In genomic region chr16:70594569-70594968, GRCh38 we compare ENCODE assay signal across 20 cellular contexts. TPM values are rescaled to one million over a fixed set of nuclear protein-coding genes. Genes with fewer than 3 reads are reported as not detected.
DNase-seq lines count a peak whose midpoint lies in the region; ATAC-seq, FAIRE-seq and TF ChIP-seq lines count a peak whose summit lies in the region.
"Had no signal": no experiment of that assay in that cellular context is flagged by ENCODE, and none has a peak within 500 bp of the region (broad histone marks: within the 10 kb centered on the region; RNA-seq: fewer than 3 reads in every experiment).

No MANE protein-coding gene starts in this region.

- BruUV-seq in HepG2 (replicated peaks; lab: Mats Ljungman, UMichigan), result no TSS peak

- TF ChIP-seq CTCF in body of pancreas (IDR thresholded peaks at IDR 0.05), result no peak
- no peak for TF ChIP-seq CTCF in HepG2 (CRISPR knock-in tag; IDR thresholded peaks at IDR 0.05)
- TF ChIP-seq CTCF in tibial nerve (IDR thresholded peaks at IDR 0.05), result no peak

- peak overlapping the region in 2 of 4 donors; percentile 24 to 31 for H3K27ac ChIP-seq in body of pancreas
- no peak overlapping the region for H3K27ac ChIP-seq in HepG2 (ENCODE audit: extremely low read length, insufficient read depth, low read length)
- peak overlapping the region in 2 of 4 donors; percentile 76 to 88 for H3K27ac ChIP-seq in tibial nerve
- H3K27ac ChIP-seq: epithelial cell of prostate, hepatocyte had no signal

- POLR2A ChIA-PET in HepG2 (lab: Yijun Ruan, JAX), result no interaction called here

- in situ Hi-C loops in HepG2 (cut with HindIII; ENCODE audit: extremely low pct_ligation_motif_present, low pct_unique_long_range_greater_than_20kb), result no loop called here

- FAIRE-seq in HepG2 (lab: Jason Lieb, UNC) (no peak), GM12892 (lab: Jason Lieb, UNC) (no peak)

- H4K20me1 ChIP-seq in HepG2 (ENCODE audit: insufficient read depth, low read length), result no peaks in the 10 kb centered on the region

- H3K4me3 ChIP-seq in body of pancreas (no peak overlapping the region), HepG2 (replicated peaks in 1 of 3; ENCODE audit: insufficient read depth in 1 of 3, low read depth in 2 of 3, low read length in 3 of 3) (no peak overlapping the region), tibial nerve (no peak overlapping the region)
- H3K4me3 ChIP-seq: hepatocyte, upper lobe of left lung had no signal

- H3K36me3 ChIP-seq in body of pancreas (replicated peaks in 1 of 2; ENCODE audit: insufficient read depth in 1 of 2, low read depth in 2 of 2), result no peaks in the 10 kb centered on the region
- no peaks in the 10 kb centered on the region for H3K36me3 ChIP-seq in HepG2 (replicated peaks in 1 of 2; ENCODE audit: control insufficient read depth in 1 of 2, insufficient read depth in 2 of 2, low read length in 2 of 2)
- no peaks in the 10 kb centered on the region for H3K36me3 ChIP-seq in tibial nerve
- H3K36me3 ChIP-seq: upper lobe of left lung had no signal

- CTCF ChIA-PET in HepG2 (lab: Yijun Ruan, JAX; ENCODE audit: low intra/inter-chr PET ratio, low total read pairs), result no interaction called here

- intact Hi-C loops in body of pancreas (cut with DNase I) (no loop called here), HepG2 (cut with micrococcal nuclease; ENCODE audit: unreplicated experiment) (no loop called here)

- H3K9ac ChIP-seq in HepG2 (ENCODE audit: insufficient read depth, low read depth, low read length), result no peak overlapping the region

- H3K79me2 ChIP-seq in HepG2 (ENCODE audit: insufficient read depth, low read length), result no peaks in the 10 kb centered on the region
- H3K79me2 ChIP-seq: hepatocyte had no signal

- no peak overlapping the region for H2AFZ ChIP-seq in HepG2 (ENCODE audit: low read length)
- H2AFZ ChIP-seq: hepatocyte had no signal

- TF ChIP-seq RAD21 in HepG2 (CRISPR knock-in tag; IDR thresholded peaks at IDR 0.05), result no peak

- no peaks in the 10 kb centered on the region for H3K9me3 ChIP-seq in body of pancreas
- H3K9me3 ChIP-seq in HepG2 (ENCODE audit: low read length), result no peaks in the 10 kb centered on the region
- no peaks in the 10 kb centered on the region for H3K9me3 ChIP-seq in tibial nerve
- H3K9me3 ChIP-seq: upper lobe of left lung had no signal

- H3K27me3 ChIP-seq in body of pancreas (no peaks in the 10 kb centered on the region), HepG2 (ENCODE audit: control insufficient read depth in 1 of 2, insufficient read depth in 2 of 2, low read length in 2 of 2) (peaks cover 0 to 2% of the 10 kb centered on the region in 2 experiments; a peak in 2 of 5 replicates), tibial nerve (no peaks in the 10 kb centered on the region)
- H3K27me3 ChIP-seq: hepatocyte, upper lobe of left lung had no signal

- no peak overlapping the region for H3K4me2 ChIP-seq in HepG2 (ENCODE audit: low read depth, low read length)
- H3K4me2 ChIP-seq: hepatocyte had no signal

- TF ChIP-seq EP300 in HepG2 (IDR thresholded peaks at IDR 0.05; ENCODE audit: low read depth in 2 of 2, low read length in 2 of 2), result no peak
- no peak for TF ChIP-seq EP300 in HepG2 (CRISPR knock-in tag; IDR thresholded peaks at IDR 0.05; ENCODE audit: borderline replicate concordance)
- peak; percentile 38 to 68 for TF ChIP-seq EP300 in tibial nerve (IDR thresholded peaks at IDR 0.05)

- ATAC-seq in body of pancreas, result peak; percentile 63
- ATAC-seq in HepG2, result no peak
- ATAC-seq: left colon; naive thymus-derived CD8-positive, alpha-beta T cell had no signal

- TF ChIP-seq POLR2A in body of pancreas (IDR thresholded peaks at IDR 0.05), result no peak
- no peak for TF ChIP-seq POLR2A in HepG2 (IDR thresholded peaks at IDR 0.05; ENCODE audit: insufficient read depth in 1 of 2, low read depth in 2 of 2, low read length in 2 of 2)
- no peak for TF ChIP-seq POLR2A in tibial nerve (IDR thresholded peaks at IDR 0.05)
- no peak for TF ChIP-seq POLR2A in GM12892 (IDR thresholded peaks at IDR 0.05; ENCODE audit: low read depth, low read length)

- peaks cover 32% of the 10 kb centered on the region for H3K4me1 ChIP-seq in body of pancreas
- peaks cover 28% of the 10 kb centered on the region for H3K4me1 ChIP-seq in HepG2 (ENCODE audit: insufficient read depth, low read length)
- peaks cover 0 to 83% (median 34%) of the 10 kb centered on the region in 4 donors for H3K4me1 ChIP-seq in tibial nerve

- DNase-seq in NCI-H2171 treated with DMSO at 0.1 percent for 48 hours (lab: John Stamatoyannopoulos, UW) (peak; percentile 32), NCI-H2171 (lab: John Stamatoyannopoulos, UW) (no peak), body of pancreas (peak; percentile 54 to 84 (median 80)), HepG2 (ENCODE audit: low spot score) (no peak), tibial nerve (ENCODE audit: low spot score in 2 of 2) (peak; percentile 49 to 62), pons (ENCODE audit: low spot score) (no peak), GM12892 (ENCODE audit: insufficient read length) (no peak), CD1c-positive myeloid dendritic cell (ENCODE audit: extremely low spot score) (no peak)
- DNase-seq: activated CD4-positive, alpha-beta T cell treated with anti-CD3 and anti-CD28 coated beads, Interleukin-2, amount 10 ng/mL, durations not matched to agents 7 days and 5 days; activated T-cell treated with anti-CD3 and anti-CD28 coated beads, Interleukin-2, amount 50 U/mL, for 48 hours; CD4-positive, alpha-beta T cell; left colon; naive thymus-derived CD8-positive, alpha-beta T cell; NCI-H1105 treated with DMSO at 0.1 percent for 48 hours; NCI-H510A; stimulated activated CD4-positive, alpha-beta T cell treated with anti-CD3 and anti-CD28 coated beads, Interleukin-2, amount 100 ng/mL, for 24 hours had no signal

TF ChIP-seq in HepG2, 621 proteins besides CTCF, POLR2A, EP300 and RAD21:
- TF ChIP-seq ZNF263 (CRISPR knock-in tag; IDR thresholded peaks at IDR 0.05), result peak; percentile 67
- TF ChIP-seq ZNF768 (CRISPR knock-in tag; IDR thresholded peaks at IDR 0.05), result no peak
- TF ChIP-seq TEAD3 (CRISPR knock-in tag; optimal IDR thresholded peaks at IDR 0.05; ENCODE audit: borderline replicate concordance), result no peak

RNA-seq across cellular contexts. Expression of gene IL34, which starts 51.8 kb away (rescaled TPM):
- 1 to 10 TPM in 1 of 2 donors, under 1 TPM in 1; 0.78 to 3.0 TPM for total RNA-seq in body of pancreas
- total RNA-seq in HepG2 (2016; rRNA removed; fragmentation: Illumina TruSeq; extraction: Trizol), result 1.2 and 1.4 TPM in 2 replicates
- total RNA-seq in HepG2 (2016; cell fraction: cytosol; rRNA removed; fragmentation: Illumina TruSeq; extraction: Trizol; ENCODE audit: low read depth), result 1.0 and 1.6 TPM in 2 replicates
- total RNA-seq in HepG2 (2016; cell fraction: insoluble cytoplasmic fraction; rRNA removed; fragmentation: Illumina TruSeq; extraction: Trizol), result 1.2 and 1.3 TPM in 2 replicates
- 1.8 and 2.4 TPM in 2 replicates for total RNA-seq in HepG2 (2016; cell fraction: membrane; rRNA removed; fragmentation: Illumina TruSeq; extraction: Trizol)
- 0.31 and 0.40 TPM in 2 replicates for total RNA-seq in HepG2 (2016; cell fraction: nucleus; rRNA removed; fragmentation: Illumina TruSeq; extraction: Trizol)
- polyA plus RNA-seq in HepG2 (2011; rRNA removed), result 1.3 and 1.6 TPM in 2 replicates
- polyA plus RNA-seq in HepG2 (2011; cell fraction: cytosol; rRNA removed), result 1.1 and 2.2 TPM in 2 replicates
- polyA plus RNA-seq in HepG2 (2011; cell fraction: nucleus; rRNA removed), result 0.83 and 1.9 TPM in 2 replicates
- polyA plus RNA-seq in HepG2 (2012), result 0.83 TPM in 2 replicates
- polyA plus RNA-seq in HepG2 (2016; cell fraction: cytosol; fragmentation: Illumina TruSeq; extraction: Trizol; ENCODE audit: low read depth), result 1.3 and 2.1 TPM in 2 replicates
- 0.84 and 0.90 TPM in 2 replicates for polyA plus RNA-seq in HepG2 (2016; cell fraction: insoluble cytoplasmic fraction; fragmentation: Illumina TruSeq; extraction: Trizol; ENCODE audit: low read depth)
- polyA plus RNA-seq in HepG2 (2016; cell fraction: membrane; fragmentation: Illumina TruSeq; extraction: Trizol; ENCODE audit: low read depth), result 1.2 and 1.6 TPM in 2 replicates
- 0.96 and 1.1 TPM in 2 replicates for polyA plus RNA-seq in HepG2 (2016; cell fraction: nucleus; fragmentation: Illumina TruSeq; extraction: Trizol; ENCODE audit: insufficient read depth, low read depth)
- polyA minus RNA-seq in HepG2 (2011; rRNA and poly(A)+ RNA removed; ENCODE audit: low replicate concordance), result 1.0 TPM in 1 of 2 replicates, not detected in the other
- polyA minus RNA-seq in HepG2 (2011; cell fraction: cytosol; rRNA and poly(A)+ RNA removed), result 0.35 TPM in 1 of 2 replicates, not detected in the other
- 0.50 and 1.5 TPM in 2 replicates for polyA minus RNA-seq in HepG2 (2011; cell fraction: nucleus; rRNA and poly(A)+ RNA removed)
- total RNA-seq in tibial nerve, result 10 to 100 TPM; 49.6 to 89.4 (median 60.9) TPM
- polyA plus RNA-seq in GM12892 (2012; ENCODE audit: missing spikeins), result not detected
- total RNA-seq: activated CD4-positive, alpha-beta T cell treated with anti-CD3 and anti-CD28 coated beads, Interleukin-2, amount 10 ng/mL, durations not matched to agents 7 days and 5 days; T-helper 2 cell treated with Interferon-gamma antibody and Interleukin-4, amounts not matched to agents 100 ng/mL and 5 ng/mL, for 36 hours had no signal
- polyA plus RNA-seq: naive thymus-derived CD8-positive, alpha-beta T cell had no signal

Comparison
In these comparisons a context has a peak if more than half of its experiments do, and no peak if none do; other contexts are left out.
1. DNase-seq: peak in NCI-H2171 treated with DMSO at 0.1 percent for 48 hours (single experiment), body of pancreas (4 of 4) and tibial nerve (2 of 2); none in NCI-H2171 (single experiment), HepG2 (single experiment), pons (single experiment), GM12892 (single experiment) and CD1c-positive myeloid dendritic cell (single experiment).
2. RNA of gene IL34, which starts 51.8 kb away (total RNA-seq): 49.6 to 89.4 TPM in tibial nerve; 0.78 to 3.0 TPM in body of pancreas and 0.31 to 2.4 TPM in HepG2; every median in the first group is over 10 times any median in the second.